Comparison of ENCODE assay signal across 25 cellular contexts in the genomic region with DNA sequence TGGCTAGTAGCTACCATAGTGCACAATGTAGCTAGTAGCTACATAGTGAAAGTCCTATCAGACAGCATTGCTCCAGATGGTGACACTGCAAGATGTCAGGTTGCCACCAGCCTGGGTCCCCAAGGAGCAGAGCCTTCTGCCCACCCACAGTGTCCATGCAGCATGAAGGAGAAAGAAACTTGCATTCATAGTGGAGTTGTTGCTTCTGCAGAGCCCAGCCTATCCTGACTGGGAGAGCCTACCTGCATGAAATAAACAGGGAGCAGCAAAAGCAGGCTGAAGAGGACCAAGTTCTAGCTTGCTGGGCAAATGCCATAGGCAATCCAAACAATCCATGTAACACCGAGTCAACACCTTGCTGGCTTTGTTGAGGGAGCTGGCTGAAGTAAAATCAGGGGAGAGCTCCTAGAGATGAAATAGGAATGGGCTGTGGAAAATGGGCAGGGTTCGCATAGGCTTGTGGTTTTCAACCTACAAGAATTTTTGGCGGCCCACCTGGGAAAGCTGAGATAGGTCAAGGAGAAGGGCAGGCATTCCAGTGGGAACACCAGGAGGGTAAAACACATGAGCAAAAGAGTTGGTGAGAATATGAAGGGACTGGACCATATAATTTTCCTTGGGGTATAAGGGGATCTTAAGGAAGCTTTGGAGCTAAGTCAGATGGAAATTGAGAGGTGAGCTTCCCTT.
"Had no signal": no experiment of that assay in that cellular context is flagged by ENCODE, and none has a peak within 500 bp of the region (broad histone marks: within the 10 kb centered on the region; RNA-seq: fewer than 3 reads in every experiment).

No MANE protein-coding gene starts in this region.

- H3K9me3 Mint-ChIP-seq: central memory CD8-positive, alpha-beta T cell had no signal

- H3K27ac ChIP-seq: neural progenitor cell, parathyroid adenoma, thoracic aorta, uterus had no signal

- H3K4me1 ChIP-seq: neural progenitor cell, uterus had no signal

- DNase-seq: activated CD4-positive, alpha-beta memory T cell treated with anti-CD3 and anti-CD28 coated beads for 36 hours; activated CD4-positive, CD25-positive, alpha-beta regulatory T cell treated with anti-CD3 and anti-CD28 coated beads, Interleukin-2, amount 50 U/mL, for 72 hours; activated gamma-delta T cell treated with Interleukin-2 at 50 U/mL for 16 hours; activated naive CD4-positive, alpha-beta T cell treated with anti-CD3 and anti-CD28 coated beads, Interleukin-2, amount 50 U/mL, for 16 hours; activated T-cell treated with anti-CD3 and anti-CD28 coated beads, Interleukin-2, amount 50 U/mL, for 4 hours; amniotic stem cell; gastrocnemius medialis; glutamatergic neuron; mesendoderm; natural killer cell; occipital lobe; stimulated activated CD4-positive, alpha-beta T cell treated with anti-CD3 and anti-CD28 coated beads, Interleukin-2, amount 100 ng/mL, for 48 hours; stimulated activated naive CD4-positive, alpha-beta T cell treated with Interleukin-2 at 50 U/mL for 16 hours; T-helper 2 cell; trophoblast cell; uterus had no signal

- FAIRE-seq: islet of Langerhans had no signal

- H3K4me3 Mint-ChIP-seq: activated CD4-positive, alpha-beta memory T cell treated with anti-CD3 and anti-CD28 coated beads for 36 hours; activated CD4-positive, alpha-beta T cell treated with anti-CD3 and anti-CD28 coated beads, Interleukin-2, amount 10 ng/mL, durations not matched to agents 24 days and 14 days; activated T-cell treated with anti-CD3 and anti-CD28 coated beads, Interleukin-2, amount 50 U/mL, for 4 hours; activated T-helper 17 cell treated with anti-CD3 and anti-CD28 coated beads, Interleukin-2, amount 50 U/mL, for 72 hours; central memory CD8-positive, alpha-beta T cell; dendritic cell treated with granulocyte-macrophage colony-stimulating factor and Interleukin-4, amounts not matched to agents 40 ng/mL and 50 ng/mL, for 4 days; natural killer cell; neural progenitor cell had no signal

- H3K9me3 ChIP-seq: gastrocnemius medialis, right atrium auricular region, thoracic aorta had no signal

- H3K36me3 ChIP-seq: gastrocnemius medialis, neural progenitor cell, right atrium auricular region, thoracic aorta, uterus had no signal

- H3K27me3 ChIP-seq: gastrocnemius medialis, neural progenitor cell, right atrium auricular region, uterus had no signal

- H3K4me1 Mint-ChIP-seq: activated CD4-positive, alpha-beta T cell treated with anti-CD3 and anti-CD28 coated beads, Interleukin-2, amount 10 ng/mL, durations not matched to agents 24 days and 14 days; activated T-helper 17 cell treated with anti-CD3 and anti-CD28 coated beads, Interleukin-2, amount 50 U/mL, for 72 hours; central memory CD8-positive, alpha-beta T cell; natural killer cell had no signal

- H2AFZ ChIP-seq: neural progenitor cell had no signal

- H3K4me2 ChIP-seq: neural progenitor cell had no signal

- H3K27ac Mint-ChIP-seq: activated CD4-positive, alpha-beta memory T cell treated with anti-CD3 and anti-CD28 coated beads for 36 hours; activated CD4-positive, alpha-beta T cell treated with anti-CD3 and anti-CD28 coated beads, Interleukin-2, amount 10 ng/mL, durations not matched to agents 24 days and 14 days; activated T-helper 17 cell treated with anti-CD3 and anti-CD28 coated beads, Interleukin-2, amount 50 U/mL, for 72 hours; dendritic cell treated with granulocyte-macrophage colony-stimulating factor and Interleukin-4, amounts not matched to agents 40 ng/mL and 50 ng/mL, for 4 days; natural killer cell; neural progenitor cell had no signal

- H3K36me3 Mint-ChIP-seq: activated CD4-positive, alpha-beta memory T cell treated with anti-CD3 and anti-CD28 coated beads for 36 hours; natural killer cell; neural progenitor cell had no signal

- H3K27me3 Mint-ChIP-seq: activated CD4-positive, alpha-beta T cell treated with anti-CD3 and anti-CD28 coated beads, Interleukin-2, amount 10 ng/mL, durations not matched to agents 24 days and 14 days; dendritic cell treated with granulocyte-macrophage colony-stimulating factor and Interleukin-4, amounts not matched to agents 40 ng/mL and 50 ng/mL, for 4 days had no signal

- H3K4me3 ChIP-seq: gastrocnemius medialis, neural progenitor cell, right atrium auricular region, thoracic aorta, uterus had no signal

- H3K79me2 ChIP-seq: parathyroid adenoma had no signal
